ENCODE assay signal across 12 cellular contexts in genomic region chr1:217275617-217276398, GRCh38.
DNase-seq lines count a peak whose midpoint lies in the region; ATAC-seq, FAIRE-seq and TF ChIP-seq lines count a peak whose summit lies in the region.
"Had no signal": no experiment of that assay in that cellular context is flagged by ENCODE, and none has a peak within 500 bp of the region (broad histone marks: within the 10 kb centered on the region; RNA-seq: fewer than 3 reads in every experiment).

No MANE protein-coding gene starts in this region.

- no peaks in the 10 kb centered on the region for H3K9me3 Mint-ChIP-seq in GM23338

- no peaks in the 10 kb centered on the region for H3K79me1 ChIP-seq in mesendoderm (ENCODE audit: low read length)

- no peaks in the 10 kb centered on the region for H3K36me3 Mint-ChIP-seq in GM23338 (ENCODE audit: low read depth)
- H3K36me3 Mint-ChIP-seq: activated naive CD8-positive, alpha-beta T cell had no signal

- no peak overlapping the region for H2AFZ ChIP-seq in GM23338
- no peak overlapping the region for H2AFZ ChIP-seq in smooth muscle cell (ENCODE audit: low read depth)

- H3K9me3 ChIP-seq in smooth muscle cell (replicated peaks; ENCODE audit: low read depth) (no peaks in the 10 kb centered on the region), kidney (ENCODE audit: control insufficient read depth in 1 of 2, low read length in 2 of 2) (no peaks in the 10 kb centered on the region)
- H3K9me3 ChIP-seq: pancreas, suprapubic skin had no signal

- no peak overlapping the region for H3K23ac ChIP-seq in mesendoderm (ENCODE audit: low read length)

- no peak overlapping the region for H3K4ac ChIP-seq in mesendoderm (ENCODE audit: low read depth, low read length)

- H3K27ac Mint-ChIP-seq in GM23338: peak overlapping the region; percentile 79
- H3K27ac Mint-ChIP-seq: activated CD8-positive, alpha-beta T cell treated with anti-CD3 and anti-CD28 coated beads for 36 hours; activated naive CD8-positive, alpha-beta T cell had no signal

- H3K9me2 ChIP-seq in GM23338 (ENCODE audit: insufficient read depth): no peaks in the 10 kb centered on the region

- intact Hi-C loops in kidney (cut with DNase I): no loop called here

- no peak overlapping the region for H2BK120ac ChIP-seq in mesendoderm (ENCODE audit: low read depth, low read length)

- no peak overlapping the region for H2BK15ac ChIP-seq in mesendoderm (replicated peaks; ENCODE audit: low read depth)

- H3K56ac ChIP-seq in mesendoderm (ENCODE audit: low read length): no peak overlapping the region

- no peaks in the 10 kb centered on the region for H3K27me3 Mint-ChIP-seq in GM23338 (ENCODE audit: insufficient read depth, low read depth, poor library complexity)
- H3K27me3 Mint-ChIP-seq: activated CD8-positive, alpha-beta T cell treated with anti-CD3 and anti-CD28 coated beads for 36 hours; activated naive CD8-positive, alpha-beta T cell had no signal

- H2AK5ac ChIP-seq in mesendoderm (ENCODE audit: low read length): no peak overlapping the region

- H3K4me2 ChIP-seq in GM23338 (no peak overlapping the region), smooth muscle cell (no peak overlapping the region), mesendoderm (ENCODE audit: low read length) (no peak overlapping the region)

- no peak overlapping the region for H4K5ac ChIP-seq in mesendoderm (ENCODE audit: low read length)

- no peak overlapping the region for H3K18ac ChIP-seq in mesendoderm (ENCODE audit: low read length)

- H3K27me3 ChIP-seq in GM23338 (ENCODE audit: insufficient read depth): no peaks in the 10 kb centered on the region
- H3K27me3 ChIP-seq in smooth muscle cell (ENCODE audit: low read depth): no peaks in the 10 kb centered on the region
- no peaks in the 10 kb centered on the region for H3K27me3 ChIP-seq in mesendoderm (ENCODE audit: insufficient read depth, low read length, poor library complexity)
- H3K27me3 ChIP-seq: pancreas, suprapubic skin had no signal

- H4K8ac ChIP-seq in mesendoderm (ENCODE audit: low read depth, low read length): no peak overlapping the region

- H3K4me1 Mint-ChIP-seq in GM23338: no peaks in the 10 kb centered on the region

- H3K4me1 ChIP-seq in GM23338 (ENCODE audit: insufficient read depth) (no peaks in the 10 kb centered on the region), smooth muscle cell (ENCODE audit: low read depth) (no peaks in the 10 kb centered on the region), kidney (ENCODE audit: control insufficient read depth in 1 of 2, insufficient read depth in 1 of 2, low read depth in 1 of 2, low read length in 2 of 2) (no peaks in the 10 kb centered on the region), mesendoderm (ENCODE audit: control insufficient read depth, low read depth, low read length) (no peaks in the 10 kb centered on the region)
- H3K4me1 ChIP-seq: pancreas, suprapubic skin had no signal

- H4K20me1 ChIP-seq in GM23338 (replicated peaks; ENCODE audit: insufficient read depth) (no peaks in the 10 kb centered on the region), smooth muscle cell (ENCODE audit: low read depth) (no peaks in the 10 kb centered on the region)

- H3K27ac ChIP-seq in GM23338 (ENCODE audit: low read depth) (no peak overlapping the region), smooth muscle cell (ENCODE audit: low read depth) (peak overlapping the region; percentile 53), kidney (ENCODE audit: low read depth in 2 of 2, low read length in 2 of 2) (no peak overlapping the region), mesendoderm (ENCODE audit: low read depth, low read length) (no peak overlapping the region)
- H3K27ac ChIP-seq: pancreas, suprapubic skin had no signal

- no peak overlapping the region for H3K4me3 Mint-ChIP-seq in GM23338
- H3K4me3 Mint-ChIP-seq: activated CD8-positive, alpha-beta T cell treated with anti-CD3 and anti-CD28 coated beads for 36 hours; activated naive CD8-positive, alpha-beta T cell had no signal

- FAIRE-seq in kidney (lab: Jason Lieb, UNC): no peak
- FAIRE-seq: pancreas had no signal

- ATAC-seq in GM23338: no peak
- ATAC-seq: activated CD8-positive, alpha-beta T cell treated with anti-CD3 and anti-CD28 coated beads for 36 hours had no signal

- WGBS in smooth muscle cell (ENCODE audit: low lambda C conversion rate): 73% methylated on average over 6 of the region's 6 CpGs
- WGBS in mesendoderm (ENCODE audit: extremely low coverage, insufficient coverage, low lambda C conversion rate): no CpG with 5 or more reads among the region's 6 CpGs

- DNase-seq in GM23338 (ENCODE audit: low spot score): no peak
- DNase-seq in SW480 (ENCODE audit: low spot score): peak; percentile 7
- peak; percentile 63 for DNase-seq in fibroblast of gingiva (ENCODE audit: low read depth)
- no peak for DNase-seq in smooth muscle cell (lab: John Stamatoyannopoulos, UW; ENCODE audit: unreplicated experiment)
- DNase-seq in 8988T: no peak
- no peak for DNase-seq in NCI-H1048 (lab: John Stamatoyannopoulos, UW)
- DNase-seq in kidney: no peak
- no peak for DNase-seq in mesendoderm
- DNase-seq: activated CD8-positive, alpha-beta T cell treated with anti-CD3 and anti-CD28 coated beads for 36 hours; pancreas had no signal

- H3K9ac ChIP-seq in smooth muscle cell (ENCODE audit: low read depth) (no peak overlapping the region), kidney (ENCODE audit: low read length in 2 of 2) (no peak overlapping the region), mesendoderm (ENCODE audit: low read length) (no peak overlapping the region)

- H2BK5ac ChIP-seq in mesendoderm (ENCODE audit: low read length): no peak overlapping the region

- no peaks in the 10 kb centered on the region for H3K79me2 ChIP-seq in GM23338 (replicated peaks; ENCODE audit: insufficient read depth)
- no peaks in the 10 kb centered on the region for H3K79me2 ChIP-seq in smooth muscle cell (ENCODE audit: low read depth)
- no peaks in the 10 kb centered on the region for H3K79me2 ChIP-seq in mesendoderm (ENCODE audit: control insufficient read depth, insufficient read depth, low read length)

- no peaks in the 10 kb centered on the region for H3K36me3 ChIP-seq in GM23338 (ENCODE audit: insufficient read depth)
- no peaks in the 10 kb centered on the region for H3K36me3 ChIP-seq in smooth muscle cell (ENCODE audit: low read depth)
- H3K36me3 ChIP-seq in kidney (ENCODE audit: control insufficient read depth in 1 of 2, insufficient read depth in 2 of 2, low read length in 2 of 2): no peaks in the 10 kb centered on the region
- H3K36me3 ChIP-seq in mesendoderm (ENCODE audit: control insufficient read depth, insufficient read depth, low read length): no peaks in the 10 kb centered on the region
- H3K36me3 ChIP-seq: pancreas, suprapubic skin had no signal

- no peak for TF ChIP-seq CTCF in GM23338 (conservative IDR thresholded peaks at IDR 0.05; ENCODE audit: low read depth in 2 of 2)
- TF ChIP-seq CTCF in smooth muscle cell (IDR thresholded peaks at IDR 0.05; ENCODE audit: borderline replicate concordance, insufficient read depth, poor library complexity, severe bottlenecking): no peak
- no peak for TF ChIP-seq CTCF in kidney (IDR thresholded peaks at IDR 0.05; ENCODE audit: borderline replicate concordance, extremely low read depth, insufficient read depth)

- H3F3A ChIP-seq in GM23338 (replicated peaks; ENCODE audit: low read depth): no peaks in the 10 kb centered on the region
- no peaks in the 10 kb centered on the region for H3F3A ChIP-seq in smooth muscle cell (ENCODE audit: low read depth)

- H3K4me3 ChIP-seq in GM23338 (no peak overlapping the region), smooth muscle cell (no peak overlapping the region), kidney (ENCODE audit: low read length in 2 of 2) (no peak overlapping the region), mesendoderm (ENCODE audit: low read length) (no peak overlapping the region)
- H3K4me3 ChIP-seq: pancreas, suprapubic skin had no signal

TF ChIP-seq in GM23338, 12 proteins besides CTCF, POLR2A, EP300 and RAD21:
- TF ChIP-seq ZNF114 (CRISPR knock-in tag; IDR thresholded peaks at IDR 0.05) (no peak), ZNF331 (CRISPR knock-in tag; IDR thresholded peaks at IDR 0.05; ENCODE audit: low read depth) (no peak), EZH2phosphoT487 (IDR thresholded peaks at IDR 0.05; ENCODE audit: unreplicated experiment) (no peak), ETS1 (IDR thresholded peaks at IDR 0.05) (no peak)

Comparison
In these comparisons a context has a peak if more than half of its experiments do, and no peak if none do; other contexts are left out.
1. DNase-seq: peak in SW480 (single experiment) and fibroblast of gingiva (single experiment); none in GM23338 (single experiment), smooth muscle cell (single experiment), 8988T (single experiment), NCI-H1048 (single experiment), kidney (single experiment) and mesendoderm (single experiment).